In the genomic region with DNA sequence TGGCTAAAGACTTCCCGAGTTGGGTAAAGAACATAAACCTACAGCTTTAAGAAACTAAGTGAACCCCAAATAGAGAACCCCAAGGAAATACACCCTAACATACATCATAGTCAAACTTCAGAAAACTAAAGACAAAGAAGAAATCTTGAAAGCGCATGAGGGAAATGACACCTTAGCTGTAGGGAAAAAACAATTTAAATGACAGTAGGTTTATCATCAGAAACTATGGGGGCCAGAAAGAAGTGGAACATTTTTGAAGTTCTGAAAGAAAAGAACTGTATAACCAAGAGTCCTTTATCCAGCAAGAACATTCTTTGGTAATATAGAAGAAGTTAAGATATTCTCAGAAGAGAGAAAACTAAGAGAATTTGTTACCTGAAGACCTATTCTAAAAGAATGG, we compare ENCODE assay signal across 1 cellular context.
TF ChIP-seq lines count a peak whose summit lies in the region.

No MANE protein-coding gene starts in this region.

TF ChIP-seq in K562, 482 proteins besides CTCF, POLR2A, EP300 and RAD21:
- TF ChIP-seq, protein P1, sequence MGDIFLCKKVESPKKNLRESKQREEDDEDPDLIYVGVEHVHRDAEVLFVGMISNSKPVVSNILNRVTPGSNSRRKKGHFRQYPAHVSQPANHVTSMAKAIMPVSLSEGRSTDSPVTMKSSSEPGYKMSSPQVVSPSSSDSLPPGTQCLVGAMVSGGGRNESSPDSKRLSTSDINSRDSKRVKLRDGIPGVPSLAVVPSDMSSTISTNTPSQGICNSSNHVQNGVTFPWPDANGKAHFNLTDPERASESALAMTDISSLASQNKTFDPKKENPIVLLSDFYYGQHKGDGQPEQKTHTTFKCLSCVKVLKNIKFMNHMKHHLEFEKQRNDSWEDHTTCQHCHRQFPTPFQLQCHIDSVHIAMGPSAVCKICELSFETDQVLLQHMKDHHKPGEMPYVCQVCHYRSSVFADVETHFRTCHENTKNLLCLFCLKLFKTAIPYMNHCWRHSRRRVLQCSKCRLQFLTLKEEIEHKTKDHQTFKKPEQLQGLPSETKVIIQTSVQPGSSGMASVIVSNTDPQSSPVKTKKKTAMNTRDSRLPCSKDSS (IDR thresholded peaks at IDR 0.05; ENCODE audit: low read depth, partially characterized antibody), result peak; percentile 37
- TF ChIP-seq TRIM24 (IDR thresholded peaks at IDR 0.05) (peak in 1 of 2 experiments; percentile 66; a peak in 2 of 4 replicates), NR4A1 (CRISPR knock-in tag; IDR thresholded peaks at IDR 0.05) (no peak), NR4A1 (tag; IDR thresholded peaks at IDR 0.05) (no peak), FOXA3 (CRISPR knock-in tag; conservative IDR thresholded peaks at IDR 0.05 in 1 of 2, IDR thresholded peaks at IDR 0.05 in 1 of 2) (no peak), SIX5 (IDR thresholded peaks at IDR 0.05; ENCODE audit: borderline replicate concordance in 1 of 2, insufficient read depth in 1 of 2, low read depth in 1 of 2, low read length in 2 of 2) (no peak), SMAD4 (CRISPR knock-in tag; conservative IDR thresholded peaks at IDR 0.05) (no peak), TRIM28 (IDR thresholded peaks at IDR 0.05) (peak; percentile 62; the same call in 1 of the 2 replicates), SMARCC2 (IDR thresholded peaks at IDR 0.05; ENCODE audit: low read depth) (no peak), CBX3 (IDR thresholded peaks at IDR 0.05; ENCODE audit: borderline replicate concordance in 1 of 2, low read length in 2 of 2) (peak in 1 of 2 experiments; percentile 80; a peak in 2 of 3 replicates), ZNF212 (CRISPR knock-in tag; IDR thresholded peaks at IDR 0.05) (no peak), ZFPM2 (CRISPR knock-in tag; IDR thresholded peaks at IDR 0.05) (no peak)
- TF ChIP-seq, protein P2, sequence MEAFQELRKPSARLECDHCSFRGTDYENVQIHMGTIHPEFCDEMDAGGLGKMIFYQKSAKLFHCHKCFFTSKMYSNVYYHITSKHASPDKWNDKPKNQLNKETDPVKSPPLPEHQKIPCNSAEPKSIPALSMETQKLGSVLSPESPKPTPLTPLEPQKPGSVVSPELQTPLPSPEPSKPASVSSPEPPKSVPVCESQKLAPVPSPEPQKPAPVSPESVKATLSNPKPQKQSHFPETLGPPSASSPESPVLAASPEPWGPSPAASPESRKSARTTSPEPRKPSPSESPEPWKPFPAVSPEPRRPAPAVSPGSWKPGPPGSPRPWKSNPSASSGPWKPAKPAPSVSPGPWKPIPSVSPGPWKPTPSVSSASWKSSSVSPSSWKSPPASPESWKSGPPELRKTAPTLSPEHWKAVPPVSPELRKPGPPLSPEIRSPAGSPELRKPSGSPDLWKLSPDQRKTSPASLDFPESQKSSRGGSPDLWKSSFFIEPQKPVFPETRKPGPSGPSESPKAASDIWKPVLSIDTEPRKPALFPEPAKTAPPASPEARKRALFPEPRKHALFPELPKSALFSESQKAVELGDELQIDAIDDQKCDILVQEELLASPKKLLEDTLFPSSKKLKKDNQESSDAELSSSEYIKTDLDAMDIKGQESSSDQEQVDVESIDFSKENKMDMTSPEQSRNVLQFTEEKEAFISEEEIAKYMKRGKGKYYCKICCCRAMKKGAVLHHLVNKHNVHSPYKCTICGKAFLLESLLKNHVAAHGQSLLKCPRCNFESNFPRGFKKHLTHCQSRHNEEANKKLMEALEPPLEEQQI (IDR thresholded peaks at IDR 0.05), result no peak
- TF ChIP-seq, protein P3, sequence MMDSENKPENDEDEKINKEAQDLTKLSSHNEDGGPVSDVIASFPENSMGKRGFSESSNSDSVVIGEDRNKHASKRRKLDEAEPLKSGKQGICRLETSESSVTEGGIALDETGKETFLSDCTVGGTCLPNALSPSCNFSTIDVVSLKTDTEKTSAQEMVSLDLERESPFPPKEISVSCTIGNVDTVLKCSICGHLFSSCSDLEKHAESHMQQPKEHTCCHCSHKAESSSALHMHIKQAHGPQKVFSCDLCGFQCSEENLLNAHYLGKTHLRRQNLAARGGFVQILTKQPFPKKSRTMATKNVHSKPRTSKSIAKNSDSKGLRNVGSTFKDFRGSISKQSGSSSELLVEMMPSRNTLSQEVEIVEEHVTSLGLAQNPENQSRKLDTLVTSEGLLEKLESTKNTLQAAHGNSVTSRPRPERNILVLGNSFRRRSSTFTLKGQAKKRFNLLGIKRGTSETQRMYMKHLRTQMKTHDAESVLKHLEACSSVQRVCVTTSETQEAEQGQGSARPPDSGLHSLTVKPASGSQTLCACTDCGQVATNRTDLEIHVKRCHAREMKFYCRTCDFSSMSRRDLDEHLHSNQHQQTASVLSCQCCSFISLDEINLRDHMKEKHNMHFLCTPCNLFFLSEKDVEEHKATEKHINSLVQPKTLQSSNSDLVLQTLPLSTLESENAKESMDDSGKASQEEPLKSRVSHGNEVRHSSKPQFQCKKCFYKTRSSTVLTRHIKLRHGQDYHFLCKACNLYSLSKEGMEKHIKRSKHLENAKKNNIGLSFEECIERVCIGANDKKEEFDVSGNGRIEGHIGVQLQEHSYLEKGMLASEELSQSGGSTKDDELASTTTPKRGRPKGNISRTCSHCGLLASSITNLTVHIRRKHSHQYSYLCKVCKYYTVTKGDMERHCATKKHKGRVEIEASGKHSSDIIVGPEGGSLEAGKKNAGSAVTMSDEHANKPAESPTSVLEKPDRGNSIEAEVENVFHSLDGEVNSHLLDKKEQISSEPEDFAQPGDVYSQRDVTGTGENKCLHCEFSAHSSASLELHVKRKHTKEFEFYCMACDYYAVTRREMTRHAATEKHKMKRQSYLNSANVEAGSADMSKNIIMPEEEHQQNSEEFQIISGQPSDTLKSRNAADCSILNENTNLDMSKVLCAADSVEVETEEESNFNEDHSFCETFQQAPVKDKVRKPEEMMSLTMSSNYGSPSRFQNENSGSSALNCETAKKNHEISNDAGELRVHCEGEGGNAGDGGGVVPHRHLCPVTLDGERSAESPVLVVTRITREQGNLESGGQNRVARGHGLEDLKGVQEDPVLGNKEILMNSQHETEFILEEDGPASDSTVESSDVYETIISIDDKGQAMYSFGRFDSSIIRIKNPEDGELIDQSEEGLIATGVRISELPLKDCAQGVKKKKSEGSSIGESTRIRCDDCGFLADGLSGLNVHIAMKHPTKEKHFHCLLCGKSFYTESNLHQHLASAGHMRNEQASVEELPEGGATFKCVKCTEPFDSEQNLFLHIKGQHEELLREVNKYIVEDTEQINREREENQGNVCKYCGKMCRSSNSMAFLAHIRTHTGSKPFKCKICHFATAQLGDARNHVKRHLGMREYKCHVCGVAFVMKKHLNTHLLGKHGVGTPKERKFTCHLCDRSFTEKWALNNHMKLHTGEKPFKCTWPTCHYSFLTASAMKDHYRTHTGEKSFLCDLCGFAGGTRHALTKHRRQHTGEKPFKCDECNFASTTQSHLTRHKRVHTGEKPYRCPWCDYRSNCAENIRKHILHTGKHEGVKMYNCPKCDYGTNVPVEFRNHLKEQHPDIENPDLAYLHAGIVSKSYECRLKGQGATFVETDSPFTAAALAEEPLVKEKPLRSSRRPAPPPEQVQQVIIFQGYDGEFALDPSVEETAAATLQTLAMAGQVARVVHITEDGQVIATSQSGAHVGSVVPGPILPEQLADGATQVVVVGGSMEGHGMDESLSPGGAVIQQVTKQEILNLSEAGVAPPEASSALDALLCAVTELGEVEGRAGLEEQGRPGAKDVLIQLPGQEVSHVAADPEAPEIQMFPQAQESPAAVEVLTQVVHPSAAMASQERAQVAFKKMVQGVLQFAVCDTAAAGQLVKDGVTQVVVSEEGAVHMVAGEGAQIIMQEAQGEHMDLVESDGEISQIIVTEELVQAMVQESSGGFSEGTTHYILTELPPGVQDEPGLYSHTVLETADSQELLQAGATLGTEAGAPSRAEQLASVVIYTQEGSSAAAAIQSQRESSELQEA (IDR thresholded peaks at IDR 0.05; ENCODE audit: low read depth), result no peak
- TF ChIP-seq, protein P4, sequence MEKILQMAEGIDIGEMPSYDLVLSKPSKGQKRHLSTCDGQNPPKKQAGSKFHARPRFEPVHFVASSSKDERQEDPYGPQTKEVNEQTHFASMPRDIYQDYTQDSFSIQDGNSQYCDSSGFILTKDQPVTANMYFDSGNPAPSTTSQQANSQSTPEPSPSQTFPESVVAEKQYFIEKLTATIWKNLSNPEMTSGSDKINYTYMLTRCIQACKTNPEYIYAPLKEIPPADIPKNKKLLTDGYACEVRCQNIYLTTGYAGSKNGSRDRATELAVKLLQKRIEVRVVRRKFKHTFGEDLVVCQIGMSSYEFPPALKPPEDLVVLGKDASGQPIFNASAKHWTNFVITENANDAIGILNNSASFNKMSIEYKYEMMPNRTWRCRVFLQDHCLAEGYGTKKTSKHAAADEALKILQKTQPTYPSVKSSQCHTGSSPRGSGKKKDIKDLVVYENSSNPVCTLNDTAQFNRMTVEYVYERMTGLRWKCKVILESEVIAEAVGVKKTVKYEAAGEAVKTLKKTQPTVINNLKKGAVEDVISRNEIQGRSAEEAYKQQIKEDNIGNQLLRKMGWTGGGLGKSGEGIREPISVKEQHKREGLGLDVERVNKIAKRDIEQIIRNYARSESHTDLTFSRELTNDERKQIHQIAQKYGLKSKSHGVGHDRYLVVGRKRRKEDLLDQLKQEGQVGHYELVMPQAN (IDR thresholded peaks at IDR 0.05; ENCODE audit: borderline replicate concordance), result no peak
- TF ChIP-seq, protein P5, sequence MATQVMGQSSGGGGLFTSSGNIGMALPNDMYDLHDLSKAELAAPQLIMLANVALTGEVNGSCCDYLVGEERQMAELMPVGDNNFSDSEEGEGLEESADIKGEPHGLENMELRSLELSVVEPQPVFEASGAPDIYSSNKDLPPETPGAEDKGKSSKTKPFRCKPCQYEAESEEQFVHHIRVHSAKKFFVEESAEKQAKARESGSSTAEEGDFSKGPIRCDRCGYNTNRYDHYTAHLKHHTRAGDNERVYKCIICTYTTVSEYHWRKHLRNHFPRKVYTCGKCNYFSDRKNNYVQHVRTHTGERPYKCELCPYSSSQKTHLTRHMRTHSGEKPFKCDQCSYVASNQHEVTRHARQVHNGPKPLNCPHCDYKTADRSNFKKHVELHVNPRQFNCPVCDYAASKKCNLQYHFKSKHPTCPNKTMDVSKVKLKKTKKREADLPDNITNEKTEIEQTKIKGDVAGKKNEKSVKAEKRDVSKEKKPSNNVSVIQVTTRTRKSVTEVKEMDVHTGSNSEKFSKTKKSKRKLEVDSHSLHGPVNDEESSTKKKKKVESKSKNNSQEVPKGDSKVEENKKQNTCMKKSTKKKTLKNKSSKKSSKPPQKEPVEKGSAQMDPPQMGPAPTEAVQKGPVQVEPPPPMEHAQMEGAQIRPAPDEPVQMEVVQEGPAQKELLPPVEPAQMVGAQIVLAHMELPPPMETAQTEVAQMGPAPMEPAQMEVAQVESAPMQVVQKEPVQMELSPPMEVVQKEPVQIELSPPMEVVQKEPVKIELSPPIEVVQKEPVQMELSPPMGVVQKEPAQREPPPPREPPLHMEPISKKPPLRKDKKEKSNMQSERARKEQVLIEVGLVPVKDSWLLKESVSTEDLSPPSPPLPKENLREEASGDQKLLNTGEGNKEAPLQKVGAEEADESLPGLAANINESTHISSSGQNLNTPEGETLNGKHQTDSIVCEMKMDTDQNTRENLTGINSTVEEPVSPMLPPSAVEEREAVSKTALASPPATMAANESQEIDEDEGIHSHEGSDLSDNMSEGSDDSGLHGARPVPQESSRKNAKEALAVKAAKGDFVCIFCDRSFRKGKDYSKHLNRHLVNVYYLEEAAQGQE (CRISPR knock-in tag; IDR thresholded peaks at IDR 0.05; ENCODE audit: low read depth), result no peak
